In the genomic region with DNA sequence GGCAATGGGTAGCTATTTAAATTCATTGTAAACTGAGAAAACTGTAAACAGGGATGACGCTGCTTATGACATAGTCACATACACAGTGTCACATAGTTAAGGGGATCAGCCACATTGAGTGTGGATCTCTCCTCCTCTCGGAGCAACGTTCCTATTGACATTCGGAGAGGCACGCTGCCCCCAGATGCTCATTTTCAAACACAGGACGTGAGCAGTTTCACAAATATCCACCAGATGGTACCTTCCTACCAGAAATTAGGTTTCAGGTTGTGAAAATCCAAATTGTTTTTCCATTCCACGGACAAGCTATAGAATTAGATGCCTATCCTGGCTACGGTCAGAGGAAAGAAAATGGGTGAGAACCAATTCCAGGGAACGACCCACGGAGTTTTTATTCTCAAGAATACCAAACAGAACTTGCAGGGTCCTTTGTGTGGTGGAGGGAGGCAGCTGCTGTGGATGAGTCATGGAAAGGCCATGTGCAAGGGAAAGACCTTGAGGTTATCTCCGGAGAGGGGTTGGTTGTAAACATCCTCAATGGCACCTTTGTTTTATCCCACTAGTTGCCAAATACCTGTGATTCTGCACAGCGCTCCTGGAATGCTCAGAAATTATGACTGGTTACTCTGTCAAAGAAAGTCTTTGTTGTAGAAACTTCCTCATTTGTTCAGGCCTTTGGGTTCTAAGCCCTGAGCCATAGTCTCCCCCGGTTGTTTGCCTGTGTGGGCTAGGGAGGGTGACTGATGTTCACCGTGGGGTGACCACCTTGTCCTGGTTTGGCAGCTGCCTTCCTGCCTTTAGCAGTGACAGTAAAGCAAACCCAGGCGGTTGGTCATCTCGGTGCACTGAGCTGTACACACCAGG, we compare ENCODE assay signal across 9 cellular contexts.
A peak's percentile ranks its signal among the peaks of the same experiment; 100 is the strongest.
DNase-seq lines count a peak whose midpoint lies in the region; ATAC-seq, FAIRE-seq and TF ChIP-seq lines count a peak whose summit lies in the region.
"Had no signal": no experiment of that assay in that cellular context is flagged by ENCODE, and none has a peak within 500 bp of the region (broad histone marks: within the 10 kb centered on the region; RNA-seq: fewer than 3 reads in every experiment).

No MANE protein-coding gene starts in this region.

- no peak for DNase-seq in GM12891 (ENCODE audit: insufficient read length, low spot score)
- DNase-seq in NCI-H2107 (lab: John Stamatoyannopoulos, UW): peak; percentile 4
- DNase-seq in cardiac fibroblast (ENCODE audit: low read depth in 2 of 2): peak; percentile 58 to 68
- DNase-seq in myocyte (ENCODE audit: low read depth): peak; percentile 83
- no peak for DNase-seq in Karpas-422
- no peak for DNase-seq in activated gamma-delta T cell (lab: John Stamatoyannopoulos, UW)
- DNase-seq in NCI-H2227 treated with DMSO at 0.1 percent for 48 hours (lab: John Stamatoyannopoulos, UW): no peak

- H3K9ac ChIP-seq in Karpas-422 (ENCODE audit: low read length): no peak overlapping the region

- TF ChIP-seq CTCF in cardiac fibroblast (IDR thresholded peaks at IDR 0.05; ENCODE audit: low read depth, low read length): peak; percentile 42
- TF ChIP-seq CTCF in gastroesophageal sphincter (IDR thresholded peaks at IDR 0.05): no peak

- no peak overlapping the region for H2AFZ ChIP-seq in Karpas-422 (ENCODE audit: low read length)

- H3K27me3 ChIP-seq in Karpas-422 (ENCODE audit: low read length): no peaks in the 10 kb centered on the region
- H3K27me3 ChIP-seq in gastroesophageal sphincter: no peaks in the 10 kb centered on the region

- H3K36me3 ChIP-seq in Karpas-422 (ENCODE audit: insufficient read depth, low read length): peaks cover 15% of the 10 kb centered on the region
- peaks cover 0 to 25% of the 10 kb centered on the region in 2 donors for H3K36me3 ChIP-seq in gastroesophageal sphincter

- H3K4me1 ChIP-seq in Karpas-422 (ENCODE audit: low read length) (peaks cover 11% of the 10 kb centered on the region), gastroesophageal sphincter (no peaks in the 10 kb centered on the region)

- FAIRE-seq in GM12891 (lab: Jason Lieb, UNC): no peak

- H3K4me3 ChIP-seq in cardiac fibroblast (replicated peaks in 1 of 2; ENCODE audit: low read depth in 2 of 2, low read length in 2 of 2) (no peak overlapping the region), Karpas-422 (ENCODE audit: low read length) (no peak overlapping the region), gastroesophageal sphincter (no peak overlapping the region)
- H3K4me3 ChIP-seq: SK-N-MC had no signal

- 59 to 69% methylated on average over 6 to 12 of the region's 16 CpGs for WGBS in gastroesophageal sphincter (ENCODE audit: low coverage in 1 of 2), 2 donors

- no peak overlapping the region for H3K4me2 ChIP-seq in Karpas-422 (ENCODE audit: low read depth, low read length, poor library complexity, severe bottlenecking)

- H3K9me2 ChIP-seq in Karpas-422 (replicated peaks; ENCODE audit: insufficient read depth, low read length): no peaks in the 10 kb centered on the region

- H4K20me1 ChIP-seq in Karpas-422 (ENCODE audit: insufficient read depth, low read depth, low read length): no peaks in the 10 kb centered on the region

- TF ChIP-seq EP300 in gastroesophageal sphincter (IDR thresholded peaks at IDR 0.05): no peak

- H3K27ac ChIP-seq in Karpas-422 (ENCODE audit: low read length) (no peak overlapping the region), gastroesophageal sphincter (no peak overlapping the region)
- H3K27ac ChIP-seq: SK-N-MC had no signal

- ATAC-seq in gastroesophageal sphincter: no peak

- 0 out of 2 replicates have a peak, but pooled peaks cover 3% of the 10 kb centered on the region for H3K9me3 ChIP-seq in Karpas-422 (ENCODE audit: low read length)
- H3K9me3 ChIP-seq in gastroesophageal sphincter: peaks cover 0 to 6% (median 0%) of the 10 kb centered on the region in 3 donors

- no peaks in the 10 kb centered on the region for H3K79me2 ChIP-seq in Karpas-422 (ENCODE audit: low read length)

- no peak for TF ChIP-seq POLR2A in GM12891 (IDR thresholded peaks at IDR 0.05; ENCODE audit: low read depth, low read length)
- no peak for TF ChIP-seq POLR2A in gastroesophageal sphincter (IDR thresholded peaks at IDR 0.05)

TF ChIP-seq in GM12891, 5 proteins besides CTCF, POLR2A, EP300 and RAD21:
- TF ChIP-seq POLR2AphosphoS5 (IDR thresholded peaks at IDR 0.05; ENCODE audit: low read depth, low read length) (peak; percentile 8; the same call in 1 of the 2 replicates), PAX5 (IDR thresholded peaks at IDR 0.05; ENCODE audit: insufficient read depth, low read length, severe bottlenecking) (no peak)

Comparison
In these comparisons a context has a peak if more than half of its experiments do, and no peak if none do; other contexts are left out.
1. DNase-seq: peak in NCI-H2107 (single experiment), cardiac fibroblast (2 of 2) and myocyte (single experiment); none in GM12891 (single experiment), Karpas-422 (single experiment), activated gamma-delta T cell (single experiment) and NCI-H2227 treated with DMSO at 0.1 percent for 48 hours (single experiment).